ENCODE assay signal across 1 cellular context in the genomic region with DNA sequence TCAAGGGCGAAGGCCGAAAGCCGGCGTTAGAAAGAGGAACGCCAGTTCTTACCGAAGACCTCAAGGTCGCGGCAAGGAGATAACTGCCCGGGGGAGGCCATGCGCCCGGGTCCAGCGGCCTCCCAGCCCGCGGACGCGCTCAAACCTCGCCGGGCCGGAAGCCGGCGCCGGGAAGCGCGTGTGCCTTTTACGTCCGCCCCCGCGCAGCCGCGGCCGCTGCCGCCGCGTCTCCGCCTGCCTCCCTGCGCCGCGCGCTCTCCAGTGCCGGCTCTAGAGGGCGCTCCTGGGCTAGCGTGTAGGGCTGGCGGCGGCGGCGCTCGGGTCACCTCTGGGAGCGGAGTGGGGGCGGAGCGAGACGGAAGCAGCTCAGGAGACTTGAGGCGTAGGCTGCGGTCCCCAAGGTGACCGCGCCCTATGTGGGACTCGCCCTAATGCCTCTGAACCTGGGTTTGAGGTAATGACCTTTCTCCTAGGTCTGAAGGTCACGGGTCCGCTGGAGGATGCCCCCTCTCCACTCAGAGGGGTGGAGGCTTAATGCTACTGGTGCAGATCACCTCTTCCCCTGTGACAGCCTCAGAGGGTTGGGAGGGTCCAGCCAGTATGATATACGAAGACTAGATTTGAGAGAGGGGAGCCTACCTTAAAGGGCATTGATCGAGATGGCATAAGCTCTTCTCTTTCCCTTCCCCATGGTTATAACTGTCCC.
TF ChIP-seq lines count a peak whose summit lies in the region.

No MANE protein-coding gene starts in this region.

TF ChIP-seq in HepG2, 621 proteins besides CTCF, POLR2A, EP300 and RAD21 (continued from another document and continues in another):
- TF ChIP-seq ARID5B (CRISPR knock-in tag; IDR thresholded peaks at IDR 0.05), result 0 out of 2 replicates have a peak, but pooled peaks have one; percentile 31
- no peak for TF ChIP-seq PRDM4 (CRISPR knock-in tag; IDR thresholded peaks at IDR 0.05; ENCODE audit: borderline replicate concordance)
- TF ChIP-seq, protein P1, sequence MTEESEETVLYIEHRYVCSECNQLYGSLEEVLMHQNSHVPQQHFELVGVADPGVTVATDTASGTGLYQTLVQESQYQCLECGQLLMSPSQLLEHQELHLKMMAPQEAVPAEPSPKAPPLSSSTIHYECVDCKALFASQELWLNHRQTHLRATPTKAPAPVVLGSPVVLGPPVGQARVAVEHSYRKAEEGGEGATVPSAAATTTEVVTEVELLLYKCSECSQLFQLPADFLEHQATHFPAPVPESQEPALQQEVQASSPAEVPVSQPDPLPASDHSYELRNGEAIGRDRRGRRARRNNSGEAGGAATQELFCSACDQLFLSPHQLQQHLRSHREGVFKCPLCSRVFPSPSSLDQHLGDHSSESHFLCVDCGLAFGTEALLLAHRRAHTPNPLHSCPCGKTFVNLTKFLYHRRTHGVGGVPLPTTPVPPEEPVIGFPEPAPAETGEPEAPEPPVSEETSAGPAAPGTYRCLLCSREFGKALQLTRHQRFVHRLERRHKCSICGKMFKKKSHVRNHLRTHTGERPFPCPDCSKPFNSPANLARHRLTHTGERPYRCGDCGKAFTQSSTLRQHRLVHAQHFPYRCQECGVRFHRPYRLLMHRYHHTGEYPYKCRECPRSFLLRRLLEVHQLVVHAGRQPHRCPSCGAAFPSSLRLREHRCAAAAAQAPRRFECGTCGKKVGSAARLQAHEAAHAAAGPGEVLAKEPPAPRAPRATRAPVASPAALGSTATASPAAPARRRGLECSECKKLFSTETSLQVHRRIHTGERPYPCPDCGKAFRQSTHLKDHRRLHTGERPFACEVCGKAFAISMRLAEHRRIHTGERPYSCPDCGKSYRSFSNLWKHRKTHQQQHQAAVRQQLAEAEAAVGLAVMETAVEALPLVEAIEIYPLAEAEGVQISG (CRISPR knock-in tag; IDR thresholded peaks at IDR 0.05), result peak; percentile 64
- 0 out of 2 replicates have a peak, but pooled peaks have one; percentile 17 for TF ChIP-seq MTERF4 (CRISPR knock-in tag; IDR thresholded peaks at IDR 0.05)
- TF ChIP-seq KAT7 (CRISPR knock-in tag; IDR thresholded peaks at IDR 0.05; ENCODE audit: borderline replicate concordance), result peak; percentile 30; the same call in 1 of the 2 replicates
- 0 out of 2 replicates have a peak, but pooled peaks have one; percentile 24 for TF ChIP-seq POGZ (CRISPR knock-in tag; IDR thresholded peaks at IDR 0.05)
- TF ChIP-seq, protein P2, sequence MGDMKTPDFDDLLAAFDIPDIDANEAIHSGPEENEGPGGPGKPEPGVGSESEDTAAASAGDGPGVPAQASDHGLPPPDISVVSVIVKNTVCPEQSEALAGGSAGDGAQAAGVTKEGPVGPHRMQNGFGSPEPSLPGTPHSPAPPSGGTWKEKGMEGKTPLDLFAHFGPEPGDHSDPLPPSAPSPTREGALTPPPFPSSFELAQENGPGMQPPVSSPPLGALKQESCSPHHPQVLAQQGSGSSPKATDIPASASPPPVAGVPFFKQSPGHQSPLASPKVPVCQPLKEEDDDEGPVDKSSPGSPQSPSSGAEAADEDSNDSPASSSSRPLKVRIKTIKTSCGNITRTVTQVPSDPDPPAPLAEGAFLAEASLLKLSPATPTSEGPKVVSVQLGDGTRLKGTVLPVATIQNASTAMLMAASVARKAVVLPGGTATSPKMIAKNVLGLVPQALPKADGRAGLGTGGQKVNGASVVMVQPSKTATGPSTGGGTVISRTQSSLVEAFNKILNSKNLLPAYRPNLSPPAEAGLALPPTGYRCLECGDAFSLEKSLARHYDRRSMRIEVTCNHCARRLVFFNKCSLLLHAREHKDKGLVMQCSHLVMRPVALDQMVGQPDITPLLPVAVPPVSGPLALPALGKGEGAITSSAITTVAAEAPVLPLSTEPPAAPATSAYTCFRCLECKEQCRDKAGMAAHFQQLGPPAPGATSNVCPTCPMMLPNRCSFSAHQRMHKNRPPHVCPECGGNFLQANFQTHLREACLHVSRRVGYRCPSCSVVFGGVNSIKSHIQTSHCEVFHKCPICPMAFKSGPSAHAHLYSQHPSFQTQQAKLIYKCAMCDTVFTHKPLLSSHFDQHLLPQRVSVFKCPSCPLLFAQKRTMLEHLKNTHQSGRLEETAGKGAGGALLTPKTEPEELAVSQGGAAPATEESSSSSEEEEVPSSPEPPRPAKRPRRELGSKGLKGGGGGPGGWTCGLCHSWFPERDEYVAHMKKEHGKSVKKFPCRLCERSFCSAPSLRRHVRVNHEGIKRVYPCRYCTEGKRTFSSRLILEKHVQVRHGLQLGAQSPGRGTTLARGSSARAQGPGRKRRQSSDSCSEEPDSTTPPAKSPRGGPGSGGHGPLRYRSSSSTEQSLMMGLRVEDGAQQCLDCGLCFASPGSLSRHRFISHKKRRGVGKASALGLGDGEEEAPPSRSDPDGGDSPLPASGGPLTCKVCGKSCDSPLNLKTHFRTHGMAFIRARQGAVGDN (CRISPR knock-in tag; IDR thresholded peaks at IDR 0.05), result peak; percentile 69
- TF ChIP-seq ATRX (CRISPR knock-in tag; IDR thresholded peaks at IDR 0.05; ENCODE audit: borderline replicate concordance), result no peak
- TF ChIP-seq, protein P3, sequence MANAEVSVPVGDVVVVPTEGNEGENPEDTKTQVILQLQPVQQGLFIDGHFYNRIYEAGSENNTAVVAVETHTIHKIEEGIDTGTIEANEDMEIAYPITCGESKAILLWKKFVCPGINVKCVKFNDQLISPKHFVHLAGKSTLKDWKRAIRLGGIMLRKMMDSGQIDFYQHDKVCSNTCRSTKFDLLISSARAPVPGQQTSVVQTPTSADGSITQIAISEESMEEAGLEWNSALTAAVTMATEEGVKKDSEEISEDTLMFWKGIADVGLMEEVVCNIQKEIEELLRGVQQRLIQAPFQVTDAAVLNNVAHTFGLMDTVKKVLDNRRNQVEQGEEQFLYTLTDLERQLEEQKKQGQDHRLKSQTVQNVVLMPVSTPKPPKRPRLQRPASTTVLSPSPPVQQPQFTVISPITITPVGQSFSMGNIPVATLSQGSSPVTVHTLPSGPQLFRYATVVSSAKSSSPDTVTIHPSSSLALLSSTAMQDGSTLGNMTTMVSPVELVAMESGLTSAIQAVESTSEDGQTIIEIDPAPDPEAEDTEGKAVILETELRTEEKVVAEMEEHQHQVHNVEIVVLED (CRISPR knock-in tag; IDR thresholded peaks at IDR 0.05; ENCODE audit: borderline replicate concordance), result peak; percentile 60; the same call in 1 of the 2 replicates
- TF ChIP-seq, protein P4, sequence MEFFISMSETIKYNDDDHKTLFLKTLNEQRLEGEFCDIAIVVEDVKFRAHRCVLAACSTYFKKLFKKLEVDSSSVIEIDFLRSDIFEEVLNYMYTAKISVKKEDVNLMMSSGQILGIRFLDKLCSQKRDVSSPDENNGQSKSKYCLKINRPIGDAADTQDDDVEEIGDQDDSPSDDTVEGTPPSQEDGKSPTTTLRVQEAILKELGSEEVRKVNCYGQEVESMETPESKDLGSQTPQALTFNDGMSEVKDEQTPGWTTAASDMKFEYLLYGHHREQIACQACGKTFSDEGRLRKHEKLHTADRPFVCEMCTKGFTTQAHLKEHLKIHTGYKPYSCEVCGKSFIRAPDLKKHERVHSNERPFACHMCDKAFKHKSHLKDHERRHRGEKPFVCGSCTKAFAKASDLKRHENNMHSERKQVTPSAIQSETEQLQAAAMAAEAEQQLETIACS (CRISPR knock-in tag; IDR thresholded peaks at IDR 0.05), result peak; percentile 46; the same call in 1 of the 2 replicates
- TF ChIP-seq KLF11 (CRISPR knock-in tag; IDR thresholded peaks at IDR 0.05), result no peak
- no peak for TF ChIP-seq YEATS2 (CRISPR knock-in tag; IDR thresholded peaks at IDR 0.05; ENCODE audit: borderline replicate concordance)
- TF ChIP-seq HMG20B (CRISPR knock-in tag; conservative IDR thresholded peaks at IDR 0.05), result no peak
- TF ChIP-seq AGO2 (optimal IDR thresholded peaks at IDR 0.05; ENCODE audit: low read depth, low read length), result peak; percentile 33
- no peak for TF ChIP-seq ZNF703 (CRISPR knock-in tag; IDR thresholded peaks at IDR 0.05; ENCODE audit: borderline replicate concordance)
- 0 out of 2 replicates have a peak, but pooled peaks have one; percentile 20 for TF ChIP-seq MTA1 (CRISPR knock-in tag; IDR thresholded peaks at IDR 0.05; ENCODE audit: borderline replicate concordance)
- 0 out of 2 replicates have a peak, but pooled peaks have one; percentile 59 for TF ChIP-seq ZNF558 (CRISPR knock-in tag; IDR thresholded peaks at IDR 0.05; ENCODE audit: borderline replicate concordance)
- TF ChIP-seq, protein P5, sequence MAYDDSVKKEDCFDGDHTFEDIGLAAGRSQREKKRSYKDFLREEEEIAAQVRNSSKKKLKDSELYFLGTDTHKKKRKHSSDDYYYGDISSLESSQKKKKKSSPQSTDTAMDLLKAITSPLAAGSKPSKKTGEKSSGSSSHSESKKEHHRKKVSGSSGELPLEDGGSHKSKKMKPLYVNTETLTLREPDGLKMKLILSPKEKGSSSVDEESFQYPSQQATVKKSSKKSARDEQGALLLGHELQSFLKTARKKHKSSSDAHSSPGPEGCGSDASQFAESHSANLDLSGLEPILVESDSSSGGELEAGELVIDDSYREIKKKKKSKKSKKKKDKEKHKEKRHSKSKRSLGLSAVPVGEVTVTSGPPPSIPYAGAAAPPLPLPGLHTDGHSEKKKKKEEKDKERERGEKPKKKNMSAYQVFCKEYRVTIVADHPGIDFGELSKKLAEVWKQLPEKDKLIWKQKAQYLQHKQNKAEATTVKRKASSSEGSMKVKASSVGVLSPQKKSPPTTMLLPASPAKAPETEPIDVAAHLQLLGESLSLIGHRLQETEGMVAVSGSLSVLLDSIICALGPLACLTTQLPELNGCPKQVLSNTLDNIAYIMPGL (CRISPR knock-in tag; IDR thresholded peaks at IDR 0.05; ENCODE audit: borderline replicate concordance in 1 of 2, low read depth in 1 of 2), result peak; percentile 76 to 82; a peak in 3 of 4 replicates
- no peak for TF ChIP-seq ZNF235 (CRISPR knock-in tag; IDR thresholded peaks at IDR 0.05; ENCODE audit: borderline replicate concordance)
- TF ChIP-seq DDIT3 (CRISPR knock-in tag; IDR thresholded peaks at IDR 0.05), result no peak
- no peak for TF ChIP-seq ZNF503 (CRISPR knock-in tag; IDR thresholded peaks at IDR 0.05)
- TF ChIP-seq ZNF839 (CRISPR knock-in tag; IDR thresholded peaks at IDR 0.05; ENCODE audit: borderline replicate concordance), result no peak
- no peak for TF ChIP-seq GZF1 (CRISPR knock-in tag; IDR thresholded peaks at IDR 0.05)
